Comparison of ENCODE assay signal across 8 cellular contexts in genomic region chr14:96567289-96567899, GRCh38.
A peak's percentile ranks its signal among the peaks of the same experiment; 100 is the strongest.
DNase-seq lines count a peak whose midpoint lies in the region; ATAC-seq and TF ChIP-seq lines count a peak whose summit lies in the region.

No MANE protein-coding gene starts in this region.

- H3K4me3 ChIP-seq in HL-60 (replicated peaks; ENCODE audit: insufficient read depth, low read length) (no peak overlapping the region), testis (no peak overlapping the region)

- peak; percentile 46 to 59 for ATAC-seq in activated CD4-positive, CD25-positive, alpha-beta regulatory T cell treated with anti-CD3 and anti-CD28 coated beads, Interleukin-2, amount 50 U/mL, for 24 hours
- peak; percentile 96 for ATAC-seq in SK-N-SH treated with all-trans-retinoic acid at 6 μM for 48 hours
- ATAC-seq in HG03432 (IDR thresholded peaks at IDR 0.05; ENCODE audit: unreplicated experiment), result no peak

- H3K27ac ChIP-seq in HL-60 (replicated peaks), result no peak overlapping the region
- no peak overlapping the region for H3K27ac ChIP-seq in testis

- DNase-seq in activated CD4-positive, CD25-positive, alpha-beta regulatory T cell treated with anti-CD3 and anti-CD28 coated beads, Interleukin-2, amount 50 U/mL, for 72 hours, result no peak
- no peak for DNase-seq in HL-60 (ENCODE audit: low read depth in 1 of 2, low spot score in 1 of 2)
- peak; percentile 46 for DNase-seq in globus pallidus (ENCODE audit: low spot score)
- DNase-seq in testis, result no peak
- no peak for DNase-seq in mesenteric fat pad (ENCODE audit: low spot score)

- intact Hi-C loops in testis (cut with DNase I; ENCODE audit: low total_unique reads), result loop anchor here (10.0 kb wide), 1 partner anchor 177 kb away; no protein-coding TSS in a partner anchor

- H3K36me3 ChIP-seq in testis (ENCODE audit: low read depth, missing control alignments), result no peaks in the 10 kb centered on the region

- TF ChIP-seq POLR2A in testis (IDR thresholded peaks at IDR 0.05), result no peak

- no peaks in the 10 kb centered on the region for H3K9me3 ChIP-seq in testis

- TF ChIP-seq CTCF in HL-60 (IDR thresholded peaks at IDR 0.05; ENCODE audit: insufficient read depth, low read length) (peak; percentile 20), testis (IDR thresholded peaks at IDR 0.05) (peak; percentile 29 to 36 (median 31))

- no peaks in the 10 kb centered on the region for H3K4me1 ChIP-seq in testis

- WGBS in testis, 2 donors, result 64 to 70% methylated on average over 3 of the region's 3 CpGs

- H3K27me3 ChIP-seq in HL-60 (ENCODE audit: insufficient read depth, poor library complexity, severe bottlenecking) (no peaks in the 10 kb centered on the region), testis (no peaks in the 10 kb centered on the region)

TF ChIP-seq in SK-N-SH treated with all-trans-retinoic acid at 6 μM for 48 hours, 23 proteins besides CTCF, POLR2A, EP300 and RAD21:
- TF ChIP-seq POU6F1 (CRISPR knock-in tag; IDR thresholded peaks at IDR 0.05; ENCODE audit: borderline replicate concordance, low read depth) (no peak), GLIS3 (CRISPR knock-in tag; IDR thresholded peaks at IDR 0.05) (no peak), PATZ1 (CRISPR knock-in tag; IDR thresholded peaks at IDR 0.05; ENCODE audit: borderline replicate concordance) (no peak), ZFP30 (CRISPR knock-in tag; IDR thresholded peaks at IDR 0.05) (no peak), CREB5 (CRISPR knock-in tag; IDR thresholded peaks at IDR 0.05; ENCODE audit: low read depth) (no peak), OSR1 (CRISPR knock-in tag; IDR thresholded peaks at IDR 0.05) (no peak), PPARA (CRISPR knock-in tag; IDR thresholded peaks at IDR 0.05; ENCODE audit: borderline replicate concordance) (no peak), CSRNP3 (CRISPR knock-in tag; IDR thresholded peaks at IDR 0.05) (no peak), ISL1 (CRISPR knock-in tag; IDR thresholded peaks at IDR 0.05) (no peak), ESRRG (CRISPR knock-in tag; IDR thresholded peaks at IDR 0.05) (no peak), TOX (CRISPR knock-in tag; IDR thresholded peaks at IDR 0.05; ENCODE audit: borderline replicate concordance) (no peak), ZC3H10 (CRISPR knock-in tag; IDR thresholded peaks at IDR 0.05) (no peak), SNAI2 (CRISPR knock-in tag; IDR thresholded peaks at IDR 0.05) (no peak)
